Comparison of ENCODE assay signal across 12 cellular contexts in the genomic region with DNA sequence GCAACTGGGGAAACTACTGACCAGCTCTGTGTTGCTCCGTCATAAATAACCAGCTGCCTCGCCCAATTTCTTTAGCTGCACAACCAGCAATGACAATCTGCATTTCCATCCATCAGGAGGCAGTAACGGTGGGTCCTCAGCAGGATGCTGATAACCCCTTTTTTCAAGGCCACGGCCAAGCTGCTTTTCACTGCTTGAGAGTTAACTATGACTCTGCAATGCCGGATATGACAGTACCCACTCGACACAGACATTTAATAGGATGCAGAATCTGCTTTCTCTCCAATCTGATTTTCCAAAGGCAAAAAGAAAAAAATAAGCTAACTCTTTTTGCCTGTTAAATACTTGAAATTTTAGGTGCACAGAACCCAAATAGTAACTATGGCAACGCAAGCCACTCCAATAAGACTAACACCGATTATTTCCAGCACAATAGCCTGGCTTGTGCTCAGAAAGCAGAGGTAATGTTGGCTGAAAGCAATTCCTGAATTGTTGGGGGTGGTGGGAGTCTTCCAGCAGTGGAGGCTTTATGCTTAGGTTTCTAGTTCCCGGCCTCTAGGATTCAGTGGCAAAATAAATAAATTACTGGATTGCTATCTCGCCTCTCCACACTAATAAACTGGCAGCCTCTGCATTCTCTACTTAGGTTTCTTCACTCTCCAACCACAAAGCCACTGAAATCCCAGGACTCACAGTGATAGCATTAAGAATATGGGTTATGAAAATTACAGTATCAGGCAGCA. TPM values are rescaled to one million over a fixed set of nuclear protein-coding genes. Genes with fewer than 3 reads are reported as not detected.
DNase-seq lines count a peak whose midpoint lies in the region; ATAC-seq and TF ChIP-seq lines count a peak whose summit lies in the region.
"Had no signal": no experiment of that assay in that cellular context is flagged by ENCODE, and none has a peak within 500 bp of the region (broad histone marks: within the 10 kb centered on the region; RNA-seq: fewer than 3 reads in every experiment).

No MANE protein-coding gene starts in this region.

- WGBS in testis, 2 donors: 32 to 56% methylated on average over 10 of the region's 10 CpGs

- H3K27ac ChIP-seq in brain microvascular endothelial cell (no peak overlapping the region), testis (no peak overlapping the region)
- H3K27ac ChIP-seq: upper lobe of left lung had no signal

- ATAC-seq in GM21529 (IDR thresholded peaks at IDR 0.05; ENCODE audit: unreplicated experiment): no peak

- no peak for TF ChIP-seq POLR2A in testis (IDR thresholded peaks at IDR 0.05)

- TF ChIP-seq CTCF in brain microvascular endothelial cell (IDR thresholded peaks at IDR 0.05; ENCODE audit: low read depth, low read length, missing control alignments): peak; percentile 15
- no peak for TF ChIP-seq CTCF in testis (IDR thresholded peaks at IDR 0.05)

- DNase-seq in Ammon's horn (ENCODE audit: low spot score) (peak; percentile 38), NCI-H1092 treated with DMSO at 0.1 percent for 48 hours (lab: John Stamatoyannopoulos, UW) (peak; percentile 60), brain microvascular endothelial cell (no peak), medulla oblongata (ENCODE audit: extremely low spot score) (peak; percentile 21), activated T-cell treated with anti-CD3 and anti-CD28 coated beads for 4 hours (no peak), SKM-1 treated with dmso at 0.1 percent for 144 hours (lab: John Stamatoyannopoulos, UW; ENCODE audit: unreplicated experiment) (no peak), testis (no peak)
- DNase-seq: activated CD4-positive, alpha-beta T cell treated with anti-CD3 and anti-CD28 coated beads for 1 hour; dermis blood vessel endothelial cell; SIG-M5; upper lobe of left lung had no signal

- H3K36me3 ChIP-seq in brain microvascular endothelial cell (replicated peaks): no peaks in the 10 kb centered on the region
- no peaks in the 10 kb centered on the region for H3K36me3 ChIP-seq in testis (ENCODE audit: low read depth, missing control alignments)
- H3K36me3 ChIP-seq: upper lobe of left lung had no signal

- peaks cover 3% of the 10 kb centered on the region for H3K4me1 ChIP-seq in testis
- H3K4me1 ChIP-seq: upper lobe of left lung had no signal

- in situ Hi-C loops in brain microvascular endothelial cell (cut with HindIII; ENCODE audit: low pct_ligation_motif_present, low sequenced_read_pairs): no loop called here

- H3K9me3 ChIP-seq in testis: no peaks in the 10 kb centered on the region
- H3K9me3 ChIP-seq: upper lobe of left lung had no signal

- intact Hi-C loops in testis (cut with DNase I; ENCODE audit: low total_unique reads): no loop called here

- H3K27me3 ChIP-seq in brain microvascular endothelial cell (replicated peaks) (no peaks in the 10 kb centered on the region), testis (no peaks in the 10 kb centered on the region)
- H3K27me3 ChIP-seq: upper lobe of left lung had no signal

- H3K4me3 ChIP-seq in brain microvascular endothelial cell (ENCODE audit: low read depth, low read length): no peak overlapping the region
- no peak overlapping the region for H3K4me3 ChIP-seq in testis
- H3K4me3 ChIP-seq: upper lobe of left lung had no signal

RNA-seq across cellular contexts. Expression of a gene that starts 31.2 kb away (rescaled TPM):
- total RNA-seq in testis: 10 to 100 TPM; 58.5 to 65.9 TPM
- polyA plus RNA-seq in testis (ENCODE audit: insufficient read depth, low read depth, low replicate concordance): 16.5 TPM

Comparison
In these comparisons a context has a peak if more than half of its experiments do, and no peak if none do; other contexts are left out.
1. DNase-seq: peak in Ammon's horn (single experiment), NCI-H1092 treated with DMSO at 0.1 percent for 48 hours (single experiment) and medulla oblongata (single experiment); none in brain microvascular endothelial cell (single experiment), activated T-cell treated with anti-CD3 and anti-CD28 coated beads for 4 hours (single experiment), SKM-1 treated with dmso at 0.1 percent for 144 hours (single experiment) and testis (single experiment).